17 cellular contexts compared by ENCODE assay signal in the genomic region with DNA sequence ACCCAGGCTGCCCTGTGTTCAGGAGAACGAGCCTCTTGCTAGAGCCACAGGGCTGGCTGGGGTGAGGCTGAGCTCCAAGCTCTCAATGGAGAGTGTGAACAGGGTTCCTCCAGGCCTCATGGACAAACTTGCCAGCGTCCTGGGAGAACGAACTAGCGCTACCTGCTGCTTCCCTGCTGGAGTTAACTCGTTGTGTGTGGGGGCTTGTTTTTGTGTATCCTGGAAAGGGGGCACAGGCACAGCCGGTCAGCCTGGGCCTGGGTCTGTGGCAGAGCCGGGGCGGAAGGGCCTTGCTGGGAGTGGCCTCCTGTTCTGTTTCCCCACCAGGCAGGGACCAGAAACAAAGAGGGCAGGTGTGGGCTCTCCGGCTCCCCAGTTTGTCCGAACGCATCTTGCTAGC.
DNase-seq lines count a peak whose midpoint lies in the region; ATAC-seq and TF ChIP-seq lines count a peak whose summit lies in the region.
"Had no signal": no experiment of that assay in that cellular context is flagged by ENCODE, and none has a peak within 500 bp of the region (broad histone marks: within the 10 kb centered on the region; RNA-seq: fewer than 3 reads in every experiment).

No MANE protein-coding gene starts in this region.

- no peak overlapping the region for H2AFZ ChIP-seq in neural progenitor cell (replicated peaks)
- H2AFZ ChIP-seq: GM23338 had no signal

- H3F3A ChIP-seq in neural progenitor cell (ENCODE audit: low read depth): no peaks in the 10 kb centered on the region

- POLR2A ChIA-PET in WTC11 (lab: Charles Lee): no interaction called here

- H3K9me3 ChIP-seq in RWPE2 (ENCODE audit: severe bottlenecking) (no peaks in the 10 kb centered on the region), neural progenitor cell (ENCODE audit: low read depth) (no peaks in the 10 kb centered on the region), uterus (no peaks in the 10 kb centered on the region)
- H3K9me3 ChIP-seq: BE2C had no signal

- no peaks in the 10 kb centered on the region for H3K79me2 ChIP-seq in neural progenitor cell (ENCODE audit: low read depth)

- H3K9me3 Mint-ChIP-seq in chondrocyte (ENCODE audit: low read depth) (no peaks in the 10 kb centered on the region), neural progenitor cell (no peaks in the 10 kb centered on the region), WTC11 (peaks cover 35% of the 10 kb centered on the region)
- H3K9me3 Mint-ChIP-seq: CD4-positive, CD25-positive, alpha-beta regulatory T cell had no signal

- H3K27ac Mint-ChIP-seq in chondrocyte (ENCODE audit: unreplicated experiment) (no peak overlapping the region), neural progenitor cell (peak overlapping the region; percentile 60), WTC11 (no peak overlapping the region)
- H3K27ac Mint-ChIP-seq: CD4-positive, CD25-positive, alpha-beta regulatory T cell; GM23338; HFFc6 had no signal

- H3K27me3 Mint-ChIP-seq in chondrocyte (ENCODE audit: low read depth) (peaks cover 4% of the 10 kb centered on the region), neural progenitor cell (ENCODE audit: insufficient read depth, low read depth) (peaks cover 4% of the 10 kb centered on the region), WTC11 (ENCODE audit: low read depth) (peaks cover 97% of the 10 kb centered on the region)

- ATAC-seq in RWPE2 (ENCODE audit: low read depth): no peak
- no peak for ATAC-seq in WTC11
- ATAC-seq: GM23338, HCT116 had no signal

- H3K4me3 Mint-ChIP-seq in chondrocyte (ENCODE audit: unreplicated experiment) (no peak overlapping the region), neural progenitor cell (no peak overlapping the region), WTC11 (no peak overlapping the region)
- H3K4me3 Mint-ChIP-seq: CD4-positive, CD25-positive, alpha-beta regulatory T cell; CD8-positive, alpha-beta memory T cell; GM23338; HFFc6 had no signal

- no peak overlapping the region for H3K4me2 ChIP-seq in neural progenitor cell
- H3K4me2 ChIP-seq: GM23338 had no signal

- no peak for TF ChIP-seq POLR2A in uterus (IDR thresholded peaks at IDR 0.05)

- H3K27ac ChIP-seq in RWPE2 (ENCODE audit: poor library complexity, severe bottlenecking) (no peak overlapping the region), neural progenitor cell (no peak overlapping the region), uterus (no peak overlapping the region)

- H3K4me3 ChIP-seq in RWPE2 (ENCODE audit: severe bottlenecking) (no peak overlapping the region), neural progenitor cell (no peak overlapping the region), uterus (no peak overlapping the region)
- H3K4me3 ChIP-seq: GM23338 had no signal

- H3K27me3 ChIP-seq in RWPE2 (ENCODE audit: insufficient read depth, poor library complexity, severe bottlenecking) (no peaks in the 10 kb centered on the region), neural progenitor cell (peaks cover 97% of the 10 kb centered on the region), uterus (no peaks in the 10 kb centered on the region)
- H3K27me3 ChIP-seq: BE2C had no signal

- H3K4me1 Mint-ChIP-seq in chondrocyte (ENCODE audit: low read depth) (no peaks in the 10 kb centered on the region), neural progenitor cell (peaks cover 9% of the 10 kb centered on the region), WTC11 (no peaks in the 10 kb centered on the region)
- H3K4me1 Mint-ChIP-seq: GM23338 had no signal

- intact Hi-C loops in uterus (cut with DNase I; ENCODE audit: low total_unique reads): no loop called here

- TF ChIP-seq CTCF in RWPE2 (IDR thresholded peaks at IDR 0.05; ENCODE audit: poor library complexity, severe bottlenecking) (no peak), chondrocyte (IDR thresholded peaks at IDR 0.05) (no peak), neural progenitor cell (IDR thresholded peaks at IDR 0.05) (no peak), WTC11 (IDR thresholded peaks at IDR 0.05) (no peak), uterus (IDR thresholded peaks at IDR 0.05) (no peak)

- no peaks in the 10 kb centered on the region for H3K36me3 ChIP-seq in RWPE2 (ENCODE audit: low read depth)
- no peaks in the 10 kb centered on the region for H3K36me3 ChIP-seq in neural progenitor cell
- H3K36me3 ChIP-seq in uterus: no peaks in the 10 kb centered on the region
- H3K36me3 ChIP-seq: BE2C had no signal

- H3K4me1 ChIP-seq in RWPE2 (ENCODE audit: insufficient read depth, poor library complexity, severe bottlenecking) (no peaks in the 10 kb centered on the region), neural progenitor cell (no peaks in the 10 kb centered on the region), uterus (no peaks in the 10 kb centered on the region)
- H3K4me1 ChIP-seq: BE2C had no signal

- no peak overlapping the region for H3K9ac ChIP-seq in neural progenitor cell

- H3K36me3 Mint-ChIP-seq in chondrocyte (ENCODE audit: low read depth) (no peaks in the 10 kb centered on the region), neural progenitor cell (peaks cover 69% of the 10 kb centered on the region), WTC11 (peaks cover 27% of the 10 kb centered on the region)
- H3K36me3 Mint-ChIP-seq: CD8-positive, alpha-beta memory T cell had no signal

- DNase-seq in RWPE2 (ENCODE audit: low spot score) (peak; percentile 18), chondrocyte (ENCODE audit: low spot score) (peak; percentile 83), neural progenitor cell (ENCODE audit: low spot score) (no peak), WTC11 (ENCODE audit: low spot score) (no peak), NK-92 (lab: John Stamatoyannopoulos, UW; ENCODE audit: unreplicated experiment) (no peak), uterus (no peak)
- DNase-seq: ACHN; BE2C; C1 segment of cervical spinal cord; CD4-positive, CD25-positive, alpha-beta regulatory T cell; CD8-positive, alpha-beta memory T cell; DMS 273 treated with DMSO at 0.1 percent for 48 hours; DMS53; H7; HFFc6 had no signal

- no peaks in the 10 kb centered on the region for H4K20me1 ChIP-seq in neural progenitor cell (ENCODE audit: low read depth)

- CTCF ChIA-PET in WTC11 (lab: Charles Lee): no interaction called here

TF ChIP-seq in WTC11, 78 proteins besides CTCF, POLR2A, EP300 and RAD21 (continues in another document):
- TF ChIP-seq FOXP1 (CRISPR knock-in tag; IDR thresholded peaks at IDR 0.05; ENCODE audit: borderline replicate concordance): no peak
- TF ChIP-seq, protein P1, sequence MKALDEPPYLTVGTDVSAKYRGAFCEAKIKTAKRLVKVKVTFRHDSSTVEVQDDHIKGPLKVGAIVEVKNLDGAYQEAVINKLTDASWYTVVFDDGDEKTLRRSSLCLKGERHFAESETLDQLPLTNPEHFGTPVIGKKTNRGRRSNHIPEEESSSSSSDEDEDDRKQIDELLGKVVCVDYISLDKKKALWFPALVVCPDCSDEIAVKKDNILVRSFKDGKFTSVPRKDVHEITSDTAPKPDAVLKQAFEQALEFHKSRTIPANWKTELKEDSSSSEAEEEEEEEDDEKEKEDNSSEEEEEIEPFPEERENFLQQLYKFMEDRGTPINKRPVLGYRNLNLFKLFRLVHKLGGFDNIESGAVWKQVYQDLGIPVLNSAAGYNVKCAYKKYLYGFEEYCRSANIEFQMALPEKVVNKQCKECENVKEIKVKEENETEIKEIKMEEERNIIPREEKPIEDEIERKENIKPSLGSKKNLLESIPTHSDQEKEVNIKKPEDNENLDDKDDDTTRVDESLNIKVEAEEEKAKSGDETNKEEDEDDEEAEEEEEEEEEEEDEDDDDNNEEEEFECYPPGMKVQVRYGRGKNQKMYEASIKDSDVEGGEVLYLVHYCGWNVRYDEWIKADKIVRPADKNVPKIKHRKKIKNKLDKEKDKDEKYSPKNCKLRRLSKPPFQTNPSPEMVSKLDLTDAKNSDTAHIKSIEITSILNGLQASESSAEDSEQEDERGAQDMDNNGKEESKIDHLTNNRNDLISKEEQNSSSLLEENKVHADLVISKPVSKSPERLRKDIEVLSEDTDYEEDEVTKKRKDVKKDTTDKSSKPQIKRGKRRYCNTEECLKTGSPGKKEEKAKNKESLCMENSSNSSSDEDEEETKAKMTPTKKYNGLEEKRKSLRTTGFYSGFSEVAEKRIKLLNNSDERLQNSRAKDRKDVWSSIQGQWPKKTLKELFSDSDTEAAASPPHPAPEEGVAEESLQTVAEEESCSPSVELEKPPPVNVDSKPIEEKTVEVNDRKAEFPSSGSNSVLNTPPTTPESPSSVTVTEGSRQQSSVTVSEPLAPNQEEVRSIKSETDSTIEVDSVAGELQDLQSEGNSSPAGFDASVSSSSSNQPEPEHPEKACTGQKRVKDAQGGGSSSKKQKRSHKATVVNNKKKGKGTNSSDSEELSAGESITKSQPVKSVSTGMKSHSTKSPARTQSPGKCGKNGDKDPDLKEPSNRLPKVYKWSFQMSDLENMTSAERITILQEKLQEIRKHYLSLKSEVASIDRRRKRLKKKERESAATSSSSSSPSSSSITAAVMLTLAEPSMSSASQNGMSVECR (CRISPR knock-in tag; IDR thresholded peaks at IDR 0.05; ENCODE audit: borderline replicate concordance): no peak
- no peak for TF ChIP-seq ZNF219 (CRISPR knock-in tag; IDR thresholded peaks at IDR 0.05; ENCODE audit: borderline replicate concordance)
- TF ChIP-seq, protein P2, sequence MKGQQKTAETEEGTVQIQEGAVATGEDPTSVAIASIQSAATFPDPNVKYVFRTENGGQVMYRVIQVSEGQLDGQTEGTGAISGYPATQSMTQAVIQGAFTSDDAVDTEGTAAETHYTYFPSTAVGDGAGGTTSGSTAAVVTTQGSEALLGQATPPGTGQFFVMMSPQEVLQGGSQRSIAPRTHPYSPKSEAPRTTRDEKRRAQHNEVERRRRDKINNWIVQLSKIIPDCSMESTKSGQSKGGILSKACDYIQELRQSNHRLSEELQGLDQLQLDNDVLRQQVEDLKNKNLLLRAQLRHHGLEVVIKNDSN (CRISPR knock-in tag; IDR thresholded peaks at IDR 0.05): no peak
- TF ChIP-seq ZNF671 (CRISPR knock-in tag; IDR thresholded peaks at IDR 0.05): no peak
- TF ChIP-seq GRHL2 (CRISPR knock-in tag; IDR thresholded peaks at IDR 0.05; ENCODE audit: insufficient replicate concordance, severe bottlenecking): no peak
- TF ChIP-seq, protein P3, sequence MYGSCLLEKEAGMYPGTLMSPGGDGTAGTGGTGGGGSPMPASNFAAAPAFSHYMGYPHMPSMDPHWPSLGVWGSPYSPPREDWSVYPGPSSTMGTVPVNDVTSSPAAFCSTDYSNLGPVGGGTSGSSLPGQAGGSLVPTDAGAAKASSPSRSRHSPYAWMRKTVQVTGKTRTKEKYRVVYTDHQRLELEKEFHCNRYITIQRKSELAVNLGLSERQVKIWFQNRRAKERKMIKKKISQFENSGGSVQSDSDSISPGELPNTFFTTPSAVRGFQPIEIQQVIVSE (CRISPR knock-in tag; IDR thresholded peaks at IDR 0.05; ENCODE audit: borderline replicate concordance): no peak
- no peak for TF ChIP-seq EMX1 (CRISPR knock-in tag; IDR thresholded peaks at IDR 0.05)
- no peak for TF ChIP-seq SP1 (CRISPR knock-in tag; conservative IDR thresholded peaks at IDR 0.05)
- TF ChIP-seq SMAD3 (CRISPR knock-in tag; IDR thresholded peaks at IDR 0.05; ENCODE audit: borderline replicate concordance): no peak

Comparison
In these comparisons a context has a peak if more than half of its experiments do, and no peak if none do; other contexts are left out.
1. DNase-seq: peak in RWPE2 (single experiment) and chondrocyte (single experiment); none in neural progenitor cell (single experiment), WTC11 (single experiment), NK-92 (single experiment) and uterus (0 of 2).